Comparison of ENCODE assay signal across 27 cellular contexts in genomic region chr6:163841733-163842132, GRCh38.
"Had no signal": no experiment of that assay in that cellular context is flagged by ENCODE, and none has a peak within 500 bp of the region (broad histone marks: within the 10 kb centered on the region; RNA-seq: fewer than 3 reads in every experiment).

No MANE protein-coding gene starts in this region.

- H3K4me3 ChIP-seq: ascending aorta, heart left ventricle, right atrium auricular region, suprapubic skin, tibial artery had no signal

- H3K36me3 ChIP-seq: ascending aorta, heart left ventricle, right atrium auricular region, suprapubic skin, tibial artery, WERI-Rb-1 had no signal

- ATAC-seq: heart left ventricle, left colon, T-helper 17 cell had no signal

- H3K9me3 ChIP-seq: ascending aorta, right atrium auricular region, suprapubic skin, tibial artery had no signal

- FAIRE-seq: endothelial cell of umbilical vein, kidney had no signal

- H3K4me1 ChIP-seq: ascending aorta had no signal

- DNase-seq: activated CD4-positive, alpha-beta memory T cell treated with anti-CD3 and anti-CD28 coated beads for 36 hours; activated CD4-positive, alpha-beta T cell treated with anti-CD3 and anti-CD28 coated beads, Interleukin-2, amount 10 ng/mL, durations not matched to agents 24 days and 14 days; activated CD4-positive, CD25-positive, alpha-beta regulatory T cell treated with anti-CD3 and anti-CD28 coated beads, Interleukin-2, amount 50 U/mL, for 72 hours; activated CD8-positive, alpha-beta memory T cell treated with anti-CD3 and anti-CD28 coated beads, Interleukin-2, amount 50 U/mL, for 4 hours; activated effector memory CD4-positive, alpha-beta T cell treated with anti-CD3 and anti-CD28 coated beads, Interleukin-2, amount 50 U/mL, for 16 hours; activated naive CD4-positive, alpha-beta T cell treated with anti-CD3 and anti-CD28 coated beads for 36 hours; activated naive CD8-positive, alpha-beta T cell treated with anti-CD3 and anti-CD28 coated beads, Interleukin-2, amount 10 ng/mL, durations not matched to agents 7 days and 5 days; activated T-cell treated with anti-CD3 and anti-CD28 coated beads, Interleukin-2, amount 50 U/mL, for 1 hour; central memory CD4-positive, alpha-beta T cell; foreskin fibroblast; heart left ventricle; hypothalamus; immature natural killer cell; kidney; left colon; naive B cell; stimulated activated CD4-positive, alpha-beta T cell treated with anti-CD3 and anti-CD28 coated beads, Interleukin-15, amount 100 ng/mL, for 24 hours; stimulated activated CD4-positive, alpha-beta T cell treated with anti-CD3 and anti-CD28 coated beads, Interleukin-2, amount 100 ng/mL, for 24 hours; stimulated activated naive CD4-positive, alpha-beta T cell; T-helper 17 cell; T1000; tibial artery; WERI-Rb-1 had no signal

- H3K27ac ChIP-seq: ascending aorta, right atrium auricular region, suprapubic skin, tibial artery, WERI-Rb-1 had no signal

- H3K27me3 ChIP-seq: ascending aorta, heart left ventricle, right atrium auricular region, suprapubic skin, tibial artery had no signal
